Comparison of ENCODE assay signal across 1 cellular context in genomic region chr17:49996495-49997255, GRCh38.
TF ChIP-seq lines count a peak whose summit lies in the region.

No MANE protein-coding gene starts in this region.

TF ChIP-seq in HCT116, 20 proteins besides CTCF, POLR2A, EP300 and RAD21:
- TF ChIP-seq POLR2AphosphoS5 (IDR thresholded peaks at IDR 0.05; ENCODE audit: low read depth, low read length) (peak; percentile 31; the same call in 1 of the 2 replicates), SRF (IDR thresholded peaks at IDR 0.05; ENCODE audit: low read depth) (no peak), FOSL1 (IDR thresholded peaks at IDR 0.05; ENCODE audit: low read depth) (no peak), ZFX (IDR thresholded peaks at IDR 0.05) (peak; percentile 29; the same call in 1 of the 2 replicates), YY1 (IDR thresholded peaks at IDR 0.05; ENCODE audit: extremely low read depth, insufficient replicate concordance, low read depth, low read length) (peak; percentile 18), TCF7L2 (IDR thresholded peaks at IDR 0.05; ENCODE audit: borderline replicate concordance, extremely low read depth, insufficient read depth, insufficient read length) (peak; percentile 67)
